In the genomic region with DNA sequence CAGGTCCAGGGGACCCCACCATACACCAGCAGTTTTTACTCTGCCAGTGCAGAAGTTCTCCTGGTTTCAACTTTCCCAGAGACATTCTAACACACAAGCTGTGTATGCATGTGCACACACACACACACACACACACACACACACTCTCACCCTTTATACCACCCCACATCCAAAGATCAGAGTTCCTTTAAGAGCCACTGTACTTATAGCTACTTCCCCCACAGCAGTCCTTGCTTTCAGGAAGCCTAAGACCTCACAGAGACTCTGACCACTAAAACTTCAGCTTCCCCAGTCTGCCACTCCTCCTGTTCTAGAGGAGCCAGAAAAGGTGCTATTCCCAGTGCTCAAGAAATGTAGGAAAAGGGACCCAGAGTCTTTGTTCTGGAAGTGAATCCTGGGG, we compare ENCODE assay signal across 13 cellular contexts.
"Had no signal": no experiment of that assay in that cellular context is flagged by ENCODE, and none has a peak within 500 bp of the region (broad histone marks: within the 10 kb centered on the region; RNA-seq: fewer than 3 reads in every experiment).

No MANE protein-coding gene starts in this region.

- H3K79me2 ChIP-seq: hepatocyte had no signal

- H3K36me3 Mint-ChIP-seq: naive thymus-derived CD4-positive, alpha-beta T cell had no signal

- H2AFZ ChIP-seq: hepatocyte had no signal

- H3K4me1 ChIP-seq: thyroid gland had no signal

- H3K27ac Mint-ChIP-seq: activated CD4-positive, alpha-beta T cell treated with anti-CD3 and anti-CD28 coated beads, Interleukin-2, amount 10 ng/mL, durations not matched to agents 7 days and 5 days; activated naive CD4-positive, alpha-beta T cell treated with anti-CD3 and anti-CD28 coated beads for 36 hours; activated T-helper 2 cell treated with anti-CD3 and anti-CD28 coated beads, Interferon-gamma antibody, Interleukin-2, Interleukin-4, amounts not matched to agents 10 μg/mL and 5 μg/mL and 100 μg/mL, durations not matched to agents 14 hours and 24 hours and 36 hours; naive thymus-derived CD4-positive, alpha-beta T cell had no signal

- H3K27me3 ChIP-seq: neutrophil, thyroid gland had no signal

- H3K4me3 Mint-ChIP-seq: activated CD4-positive, alpha-beta T cell treated with anti-CD3 and anti-CD28 coated beads, Interleukin-2, amount 10 ng/mL, durations not matched to agents 7 days and 5 days; activated naive CD4-positive, alpha-beta T cell treated with anti-CD3 and anti-CD28 coated beads for 36 hours; naive thymus-derived CD4-positive, alpha-beta T cell had no signal

- ATAC-seq: esophagus mucosa; mucosa of descending colon; naive thymus-derived CD4-positive, alpha-beta T cell had no signal

- H3K36me3 ChIP-seq: neutrophil, thyroid gland had no signal

- H3K9me3 ChIP-seq: mucosa of descending colon, neutrophil, thyroid gland had no signal

- H3K27me3 Mint-ChIP-seq: activated CD4-positive, alpha-beta T cell treated with anti-CD3 and anti-CD28 coated beads, Interleukin-2, amount 10 ng/mL, durations not matched to agents 7 days and 5 days had no signal

- H3K27ac ChIP-seq: hepatocyte, neutrophil, thyroid gland had no signal

- H3K4me1 Mint-ChIP-seq: activated CD4-positive, alpha-beta T cell treated with anti-CD3 and anti-CD28 coated beads, Interleukin-2, amount 10 ng/mL, durations not matched to agents 7 days and 5 days had no signal

- H3K9me3 Mint-ChIP-seq: activated CD4-positive, alpha-beta T cell treated with anti-CD3 and anti-CD28 coated beads, Interleukin-2, amount 10 ng/mL, durations not matched to agents 7 days and 5 days; activated naive CD4-positive, alpha-beta T cell treated with anti-CD3 and anti-CD28 coated beads for 36 hours; activated T-helper 2 cell treated with anti-CD3 and anti-CD28 coated beads, Interferon-gamma antibody, Interleukin-2, Interleukin-4, amounts not matched to agents 10 μg/mL and 5 μg/mL and 100 μg/mL, durations not matched to agents 14 hours and 24 hours and 36 hours had no signal

- H3K4me3 ChIP-seq: hepatocyte, lung, mucosa of descending colon, thyroid gland had no signal

- H3K4me2 ChIP-seq: hepatocyte had no signal

- DNase-seq: activated CD4-positive, alpha-beta T cell treated with anti-CD3 and anti-CD28 coated beads, Interleukin-2, amount 10 ng/mL, durations not matched to agents 7 days and 5 days; activated naive CD4-positive, alpha-beta T cell treated with anti-CD3 and anti-CD28 coated beads for 36 hours; islet precursor cell; mucosa of descending colon; naive thymus-derived CD4-positive, alpha-beta T cell; stimulated activated CD4-positive, alpha-beta T cell treated with anti-CD3 and anti-CD28 coated beads, Interleukin-12 subunit alpha, Interleukin-12 subunit beta, amount 100 ng/mL, for 4 hours; stimulated activated CD4-positive, alpha-beta T cell treated with anti-CD3 and anti-CD28 coated beads, Interleukin-2, amount 100 ng/mL, for 24 hours; thyroid gland had no signal
